1 cellular context compared by ENCODE assay signal in the genomic region with DNA sequence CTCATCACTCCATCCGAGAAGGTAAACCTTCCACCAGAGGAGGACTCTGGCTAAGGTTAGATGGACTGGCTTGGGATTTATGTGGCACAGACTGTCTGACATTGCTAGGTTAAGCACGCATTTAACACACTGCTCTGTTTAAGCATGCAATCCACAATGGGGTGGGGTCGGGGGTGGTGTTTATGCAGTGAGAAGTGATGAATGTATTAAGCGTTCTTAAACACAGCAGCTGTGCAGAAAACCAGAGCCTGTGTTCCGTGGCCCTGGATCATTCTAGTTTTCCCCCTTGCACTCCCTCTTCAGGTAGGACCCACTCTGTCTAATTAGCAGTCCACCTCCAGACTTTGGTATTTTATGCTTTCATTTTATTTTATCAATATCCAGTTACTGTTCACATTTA.
TF ChIP-seq lines count a peak whose summit lies in the region.

No MANE protein-coding gene starts in this region.

TF ChIP-seq in K562, 482 proteins besides CTCF, POLR2A, EP300 and RAD21:
- no peak for TF ChIP-seq RBM39 (optimal IDR thresholded peaks at IDR 0.05; ENCODE audit: low read depth, low read length)
- no peak for TF ChIP-seq HDAC1 (IDR thresholded peaks at IDR 0.05)
- no peak for TF ChIP-seq MCM3 (IDR thresholded peaks at IDR 0.05)
- no peak for TF ChIP-seq KDM4B (IDR thresholded peaks at IDR 0.05; ENCODE audit: borderline replicate concordance in 2 of 2, low read depth in 1 of 2)
- TF ChIP-seq, protein P1, sequence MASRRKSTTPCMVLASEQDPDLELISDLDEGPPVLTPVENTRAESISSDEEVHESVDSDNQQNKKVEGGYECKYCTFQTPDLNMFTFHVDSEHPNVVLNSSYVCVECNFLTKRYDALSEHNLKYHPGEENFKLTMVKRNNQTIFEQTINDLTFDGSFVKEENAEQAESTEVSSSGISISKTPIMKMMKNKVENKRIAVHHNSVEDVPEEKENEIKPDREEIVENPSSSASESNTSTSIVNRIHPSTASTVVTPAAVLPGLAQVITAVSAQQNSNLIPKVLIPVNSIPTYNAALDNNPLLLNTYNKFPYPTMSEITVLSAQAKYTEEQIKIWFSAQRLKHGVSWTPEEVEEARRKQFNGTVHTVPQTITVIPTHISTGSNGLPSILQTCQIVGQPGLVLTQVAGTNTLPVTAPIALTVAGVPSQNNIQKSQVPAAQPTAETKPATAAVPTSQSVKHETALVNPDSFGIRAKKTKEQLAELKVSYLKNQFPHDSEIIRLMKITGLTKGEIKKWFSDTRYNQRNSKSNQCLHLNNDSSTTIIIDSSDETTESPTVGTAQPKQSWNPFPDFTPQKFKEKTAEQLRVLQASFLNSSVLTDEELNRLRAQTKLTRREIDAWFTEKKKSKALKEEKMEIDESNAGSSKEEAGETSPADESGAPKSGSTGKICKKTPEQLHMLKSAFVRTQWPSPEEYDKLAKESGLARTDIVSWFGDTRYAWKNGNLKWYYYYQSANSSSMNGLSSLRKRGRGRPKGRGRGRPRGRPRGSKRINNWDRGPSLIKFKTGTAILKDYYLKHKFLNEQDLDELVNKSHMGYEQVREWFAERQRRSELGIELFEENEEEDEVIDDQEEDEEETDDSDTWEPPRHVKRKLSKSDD (conservative IDR thresholded peaks at IDR 0.05; ENCODE audit: low read length) = no peak
- TF ChIP-seq, protein P2, sequence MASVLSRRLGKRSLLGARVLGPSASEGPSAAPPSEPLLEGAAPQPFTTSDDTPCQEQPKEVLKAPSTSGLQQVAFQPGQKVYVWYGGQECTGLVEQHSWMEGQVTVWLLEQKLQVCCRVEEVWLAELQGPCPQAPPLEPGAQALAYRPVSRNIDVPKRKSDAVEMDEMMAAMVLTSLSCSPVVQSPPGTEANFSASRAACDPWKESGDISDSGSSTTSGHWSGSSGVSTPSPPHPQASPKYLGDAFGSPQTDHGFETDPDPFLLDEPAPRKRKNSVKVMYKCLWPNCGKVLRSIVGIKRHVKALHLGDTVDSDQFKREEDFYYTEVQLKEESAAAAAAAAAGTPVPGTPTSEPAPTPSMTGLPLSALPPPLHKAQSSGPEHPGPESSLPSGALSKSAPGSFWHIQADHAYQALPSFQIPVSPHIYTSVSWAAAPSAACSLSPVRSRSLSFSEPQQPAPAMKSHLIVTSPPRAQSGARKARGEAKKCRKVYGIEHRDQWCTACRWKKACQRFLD (CRISPR knock-in tag; IDR thresholded peaks at IDR 0.05) = no peak
- no peak for TF ChIP-seq CBFA2T3 (IDR thresholded peaks at IDR 0.05)
- no peak for TF ChIP-seq CBX5 (IDR thresholded peaks at IDR 0.05; ENCODE audit: borderline replicate concordance, low read depth)
- no peak for TF ChIP-seq SAFB2 (IDR thresholded peaks at IDR 0.05; ENCODE audit: borderline replicate concordance, low read depth, low read length, severe bottlenecking)
- TF ChIP-seq YBX1 (IDR thresholded peaks at IDR 0.05) = no peak
- no peak for TF ChIP-seq ZFP30 (CRISPR knock-in tag; IDR thresholded peaks at IDR 0.05; ENCODE audit: borderline replicate concordance)
- no peak for TF ChIP-seq SNIP1 (IDR thresholded peaks at IDR 0.05; ENCODE audit: low read depth)
